8 cellular contexts compared by ENCODE assay signal in genomic region chr10:71725998-71726672, GRCh38. TPM values are rescaled to one million over a fixed set of nuclear protein-coding genes. Genes with fewer than 3 reads are reported as not detected.
DNase-seq lines count a peak whose midpoint lies in the region; ATAC-seq and TF ChIP-seq lines count a peak whose summit lies in the region.

No MANE protein-coding gene starts in this region.

- H3K27ac ChIP-seq in osteoblast (ENCODE audit: low read depth, low read length) (no peak overlapping the region), suprapubic skin (no peak overlapping the region)

- no peak for TF ChIP-seq POLR2A in suprapubic skin (IDR thresholded peaks at IDR 0.05)

- ATAC-seq in GM19395 (IDR thresholded peaks at IDR 0.05; ENCODE audit: unreplicated experiment) (no peak), GM21723 (IDR thresholded peaks at IDR 0.05; ENCODE audit: unreplicated experiment) (no peak)

- TF ChIP-seq EP300 in suprapubic skin (IDR thresholded peaks at IDR 0.05): no peak

- H2AFZ ChIP-seq in osteoblast (ENCODE audit: low read length): no peak overlapping the region

- no peaks in the 10 kb centered on the region for H3K36me3 ChIP-seq in osteoblast (ENCODE audit: insufficient read depth, low read length)
- H3K36me3 ChIP-seq in suprapubic skin: no peaks in the 10 kb centered on the region

- TF ChIP-seq CTCF in choroid plexus epithelial cell (conservative IDR thresholded peaks at IDR 0.05; ENCODE audit: low read depth, low read length) (peak; percentile 62), osteoblast (IDR thresholded peaks at IDR 0.05; ENCODE audit: extremely low read depth, low read depth, low read length) (peak; percentile 31), suprapubic skin (IDR thresholded peaks at IDR 0.05) (no peak)

- no peak overlapping the region for H3K4me2 ChIP-seq in osteoblast (ENCODE audit: insufficient read depth, low read length)

- H3K27me3 ChIP-seq in osteoblast (ENCODE audit: insufficient read depth, low read length) (no peaks in the 10 kb centered on the region), suprapubic skin (no peaks in the 10 kb centered on the region)

- no peaks in the 10 kb centered on the region for H3K79me2 ChIP-seq in osteoblast (ENCODE audit: insufficient read depth, low read length)

- H3K4me1 ChIP-seq in osteoblast (ENCODE audit: insufficient read depth, low read length): no peaks in the 10 kb centered on the region
- H3K4me1 ChIP-seq in suprapubic skin: peaks cover 51% of the 10 kb centered on the region

- H3K4me3 ChIP-seq in choroid plexus epithelial cell (ENCODE audit: low read depth, low read length) (no peak overlapping the region), osteoblast (ENCODE audit: insufficient read depth, low read length) (no peak overlapping the region), suprapubic skin (no peak overlapping the region)

- DNase-seq in SIG-M5 treated with dmso at 0.1 percent for 504 hours (lab: John Stamatoyannopoulos, UW; ENCODE audit: unreplicated experiment) (peak; percentile 21), SIG-M5 (lab: John Stamatoyannopoulos, UW) (no peak), T-helper 9 cell (peak; percentile 42), choroid plexus epithelial cell (ENCODE audit: low read depth) (peak; percentile 62), osteoblast (ENCODE audit: insufficient read length, low spot score, missing footprints) (peak; percentile 94), suprapubic skin (ENCODE audit: low spot score in 2 of 2) (no peak)

- H4K20me1 ChIP-seq in osteoblast (ENCODE audit: insufficient read depth, low read length): no peaks in the 10 kb centered on the region

- 76% methylated on average over 7 of the region's 9 CpGs for WGBS in suprapubic skin

- H3K9me3 ChIP-seq in osteoblast (ENCODE audit: low read depth, low read length): no peaks in the 10 kb centered on the region
- no peaks in the 10 kb centered on the region for H3K9me3 ChIP-seq in suprapubic skin

RNA-seq across cellular contexts. Expression of gene C10orf105, which starts 6.6 kb away (rescaled TPM):
- under 0.01 TPM in 1 of 2 replicates, not detected in the other for total RNA-seq in osteoblast
- total RNA-seq in suprapubic skin: under 1 TPM in 2 of 4 donors, not detected in 2; 0.17 to 0.48 TPM

RNA-seq across cellular contexts. Expression of gene VSIR, which starts 47.2 kb away (rescaled TPM):
- 69.5 and 75.3 TPM in 2 replicates for total RNA-seq in osteoblast
- 10 to 100 TPM; 16.3 to 50.7 (median 33.6) TPM for total RNA-seq in suprapubic skin

Comparison
In these comparisons a context has a peak if more than half of its experiments do, and no peak if none do; other contexts are left out.
1. DNase-seq: peak in SIG-M5 treated with dmso at 0.1 percent for 504 hours (single experiment), T-helper 9 cell (single experiment), choroid plexus epithelial cell (single experiment) and osteoblast (single experiment); none in SIG-M5 (single experiment) and suprapubic skin (0 of 2).
2. CTCF ChIP-seq: peak in choroid plexus epithelial cell (single experiment) and osteoblast (single experiment); none in suprapubic skin (0 of 2).